ENCODE assay signal across 8 cellular contexts in the genomic region with DNA sequence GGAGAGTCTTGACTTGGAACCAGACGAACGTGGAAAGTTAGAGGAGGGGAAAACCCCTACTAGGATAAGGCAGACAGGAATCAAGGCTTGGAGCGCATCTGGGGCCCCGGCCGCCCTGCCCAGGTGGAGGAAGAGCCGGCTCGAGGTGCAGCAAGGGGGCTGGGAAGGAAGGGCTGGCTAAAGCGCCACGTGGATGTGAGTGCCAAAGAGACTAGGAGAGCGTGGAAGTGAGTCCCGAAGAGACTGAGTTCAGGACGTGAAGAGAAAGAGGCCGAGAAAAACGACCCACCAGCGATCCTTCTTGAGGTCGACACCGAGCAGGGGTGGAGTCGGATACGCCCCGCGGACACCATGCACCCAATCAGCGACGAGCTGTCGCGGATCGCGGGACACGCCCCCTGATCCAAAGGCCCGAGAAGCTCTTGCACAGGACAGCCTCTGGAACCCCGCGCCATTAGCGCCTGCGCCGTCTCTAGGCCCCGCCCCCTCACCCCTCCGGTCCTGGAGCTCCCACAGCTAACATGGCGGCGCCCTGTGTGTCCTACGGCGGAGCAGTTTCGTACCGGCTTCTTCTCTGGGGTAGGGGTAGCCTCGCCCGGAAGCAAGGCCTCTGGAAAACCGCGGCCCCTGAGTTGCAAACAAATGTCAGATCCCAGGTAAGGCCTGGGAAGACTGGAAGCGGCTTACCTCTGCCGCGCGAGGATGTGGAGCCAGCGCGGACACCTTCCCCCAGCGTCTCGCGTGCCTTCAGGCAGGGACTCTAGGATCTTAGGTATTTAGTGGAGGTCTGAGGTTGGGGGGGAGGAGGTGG. TPM values are rescaled to one million over a fixed set of nuclear protein-coding genes. Genes with fewer than 3 reads are reported as not detected.
DNase-seq lines count a peak whose midpoint lies in the region; TF ChIP-seq lines count a peak whose summit lies in the region.

MRPS9 (plus strand) TSS at position 498 of the 811 bp plus-strand sequence; CDS start at position 522, 24 bp downstream.

- H3K9me3 Mint-ChIP-seq in nephron = no peaks in the 10 kb centered on the region
- no peaks in the 10 kb centered on the region for H3K9me3 Mint-ChIP-seq in stimulated activated naive CD8-positive, alpha-beta T cell treated with anti-CD3 and anti-CD28 coated beads, Interleukin-15, Interleukin-2, amounts not matched to agents 100 ng/mL and 50 ng/mL, for 24 hours

- H3K4me3 Mint-ChIP-seq in nephron = peak within 1 kb of the TSS; percentile 91 to 98 (median 97)
- peak within 1 kb of the TSS; percentile 98 for H3K4me3 Mint-ChIP-seq in stimulated activated naive CD8-positive, alpha-beta T cell treated with anti-CD3 and anti-CD28 coated beads, Interleukin-15, Interleukin-2, amounts not matched to agents 100 ng/mL and 50 ng/mL, for 24 hours

- peak within 1 kb of the TSS; percentile 79 to 96 (median 89) for H3K27ac Mint-ChIP-seq in nephron
- peak within 1 kb of the TSS; percentile 94 for H3K27ac Mint-ChIP-seq in stimulated activated naive CD8-positive, alpha-beta T cell treated with anti-CD3 and anti-CD28 coated beads, Interleukin-15, Interleukin-2, amounts not matched to agents 100 ng/mL and 50 ng/mL, for 24 hours

- no peaks in the 10 kb centered on the region for H3K27me3 Mint-ChIP-seq in nephron (ENCODE audit: low read depth)
- no peaks in the 10 kb centered on the region for H3K27me3 Mint-ChIP-seq in stimulated activated naive CD8-positive, alpha-beta T cell treated with anti-CD3 and anti-CD28 coated beads, Interleukin-15, Interleukin-2, amounts not matched to agents 100 ng/mL and 50 ng/mL, for 24 hours

- no peaks in the 10 kb centered on the region for H3K27me3 ChIP-seq in H7 (ENCODE audit: control insufficient read depth, insufficient read depth, low read length)

- peaks cover 18% of the 10 kb centered on the region for H3K4me1 Mint-ChIP-seq in nephron
- H3K4me1 Mint-ChIP-seq in stimulated activated naive CD8-positive, alpha-beta T cell treated with anti-CD3 and anti-CD28 coated beads, Interleukin-15, Interleukin-2, amounts not matched to agents 100 ng/mL and 50 ng/mL, for 24 hours (ENCODE audit: low read depth) = peaks cover 42% of the 10 kb centered on the region

- no peaks in the 10 kb centered on the region for H3K36me3 Mint-ChIP-seq in nephron (ENCODE audit: low read depth)
- H3K36me3 Mint-ChIP-seq in stimulated activated naive CD8-positive, alpha-beta T cell treated with anti-CD3 and anti-CD28 coated beads, Interleukin-15, Interleukin-2, amounts not matched to agents 100 ng/mL and 50 ng/mL, for 24 hours (ENCODE audit: low read depth) = peaks cover 9% of the 10 kb centered on the region

- TF ChIP-seq CTCF in fibroblast of pulmonary artery (IDR thresholded peaks at IDR 0.05; ENCODE audit: low read length, missing control alignments) (no peak), nephron (IDR thresholded peaks at IDR 0.05; ENCODE audit: unreplicated experiment in 3 of 3) (no peak)

- no peaks in the 10 kb centered on the region; the same call in 1 of the 2 replicates for H3K36me3 ChIP-seq in H7 (replicated peaks; ENCODE audit: control insufficient read depth, insufficient read depth, low read length)

- peak; percentile 99 for DNase-seq in ELF-1 (ENCODE audit: low read depth, low spot score)
- peak; percentile 95 for DNase-seq in H7
- DNase-seq in M059J (ENCODE audit: low read depth) = peak; percentile 95
- peak; percentile 94 to 95 for DNase-seq in SHP77 (lab: John Stamatoyannopoulos, UW)
- DNase-seq in activated effector memory CD4-positive, alpha-beta T cell treated with Interleukin-2 at 50 U/mL for 16 hours = peak; percentile 97
- DNase-seq in fibroblast of pulmonary artery (ENCODE audit: low read depth) = peak; percentile 97

- H3K4me3 ChIP-seq in H7 (ENCODE audit: insufficient read depth, low read depth, low read length) (peak within 1 kb of the TSS; percentile 76), fibroblast of pulmonary artery (replicated peaks; ENCODE audit: low read depth, low read length) (peak within 1 kb of the TSS; percentile 98)

RNA-seq across cellular contexts. Expression of gene MRPS9, which starts in this region (rescaled TPM):
- total RNA-seq in H7 (2014; rRNA removed; shearing (Covaris generic)) = 55.4 and 80.3 TPM in 2 replicates
- total RNA-seq in M059J (2014; rRNA removed; shearing (Covaris generic)) = 18.8 and 21.2 TPM in 2 replicates

Comparison
In these comparisons a context has a peak if more than half of its experiments do, and no peak if none do; other contexts are left out.
1. Peak in every context shown above with its lines: DNase-seq and H3K4me3 ChIP-seq.